ENCODE assay signal across 22 cellular contexts in genomic region chr20:64011366-64011779, GRCh38. TPM values are rescaled to one million over a fixed set of nuclear protein-coding genes. Genes with fewer than 3 reads are reported as not detected.
A peak's percentile ranks its signal among the peaks of the same experiment; 100 is the strongest.
DNase-seq lines count a peak whose midpoint lies in the region; ATAC-seq and TF ChIP-seq lines count a peak whose summit lies in the region.
"Had no signal": no experiment of that assay in that cellular context is flagged by ENCODE, and none has a peak within 500 bp of the region (broad histone marks: within the 10 kb centered on the region; RNA-seq: fewer than 3 reads in every experiment).

No MANE protein-coding gene starts in this region.

- 96 to 98% (median 97%) methylated on average over 16 of the region's 16 CpGs for WGBS in heart left ventricle, 4 donors

- CTCF ChIA-PET in AG04450 (lab: Charles Lee) = interaction anchor here (1.6 kb wide), 1 partner anchor 31 kb away, joined by 7 read pairs; the partner anchor contains the start of gene PRPF6
- CTCF ChIA-PET in CD8-positive, alpha-beta T cell (lab: Charles Lee) = no interaction called here

- H3K4me1 Mint-ChIP-seq in CD8-positive, alpha-beta T cell (ENCODE audit: low read depth) = peaks cover 29% of the 10 kb centered on the region
- H3K4me1 Mint-ChIP-seq in T-helper 17 cell = peaks cover 20% of the 10 kb centered on the region
- H3K4me1 Mint-ChIP-seq in activated naive CD8-positive, alpha-beta T cell treated with anti-CD3 and anti-CD28 coated beads, Interleukin-2, amount 50 U/mL, for 24 hours = peaks cover 67% of the 10 kb centered on the region

- POLR2A ChIA-PET in AG04450 (lab: Yijun Ruan, JAX) = no interaction called here
- POLR2A ChIA-PET in CD8-positive, alpha-beta T cell (lab: Charles Lee) = no interaction called here

- ATAC-seq in CD8-positive, alpha-beta T cell = no peak
- ATAC-seq in T-helper 17 cell (peak; percentile 24), GM18861 (IDR thresholded peaks at IDR 0.05; ENCODE audit: unreplicated experiment) (no peak), heart left ventricle (no peak)
- no peak for ATAC-seq in activated naive CD8-positive, alpha-beta T cell treated with anti-CD3 and anti-CD28 coated beads, Interleukin-2, amount 50 U/mL, for 24 hours
- ATAC-seq: Right ventricle myocardium inferior had no signal

- TF ChIP-seq POLR2A in heart left ventricle (IDR thresholded peaks at IDR 0.05) = no peak

- H3K4me3 ChIP-seq in AG04450 (ENCODE audit: low read depth, low read length) = no peak overlapping the region
- peak overlapping the region; percentile 53 for H3K4me3 ChIP-seq in CD8-positive, alpha-beta T cell (ENCODE audit: low read depth, low read length)
- no peak overlapping the region for H3K4me3 ChIP-seq in heart left ventricle
- H3K4me3 ChIP-seq: lung, sigmoid colon had no signal

- H3K4me3 Mint-ChIP-seq in CD8-positive, alpha-beta T cell = peak overlapping the region; percentile 32
- H3K4me3 Mint-ChIP-seq in T-helper 17 cell = peak overlapping the region; percentile 65
- no peak overlapping the region for H3K4me3 Mint-ChIP-seq in activated naive CD8-positive, alpha-beta T cell treated with anti-CD3 and anti-CD28 coated beads, Interleukin-2, amount 50 U/mL, for 24 hours

- H3K36me3 ChIP-seq in CD8-positive, alpha-beta T cell (ENCODE audit: insufficient read depth, low read length) = peaks cover 51% of the 10 kb centered on the region
- peaks cover 3 to 87% (median 81%) of the 10 kb centered on the region in 9 donors for H3K36me3 ChIP-seq in heart left ventricle

- no peaks in the 10 kb centered on the region for H3K27me3 Mint-ChIP-seq in CD8-positive, alpha-beta T cell (ENCODE audit: low read depth)
- H3K27me3 Mint-ChIP-seq in T-helper 17 cell = no peaks in the 10 kb centered on the region
- no peaks in the 10 kb centered on the region for H3K27me3 Mint-ChIP-seq in activated naive CD8-positive, alpha-beta T cell treated with anti-CD3 and anti-CD28 coated beads, Interleukin-2, amount 50 U/mL, for 24 hours

- peaks cover 9% of the 10 kb centered on the region for H3K9me3 Mint-ChIP-seq in CD8-positive, alpha-beta T cell
- H3K9me3 Mint-ChIP-seq in activated naive CD8-positive, alpha-beta T cell treated with anti-CD3 and anti-CD28 coated beads, Interleukin-2, amount 50 U/mL, for 24 hours = peaks cover 13% of the 10 kb centered on the region

- peak overlapping the region; percentile 66 for H3K27ac Mint-ChIP-seq in CD8-positive, alpha-beta T cell
- H3K27ac Mint-ChIP-seq in T-helper 17 cell = peak overlapping the region; percentile 71
- H3K27ac Mint-ChIP-seq in activated naive CD8-positive, alpha-beta T cell treated with anti-CD3 and anti-CD28 coated beads, Interleukin-2, amount 50 U/mL, for 24 hours = peak overlapping the region; percentile 76

- H3K27ac ChIP-seq in AG04450 (ENCODE audit: low read depth, low read length) = peak overlapping the region; percentile 61
- H3K27ac ChIP-seq in CD8-positive, alpha-beta T cell (ENCODE audit: low read depth, low read length) = peak overlapping the region; percentile 47
- peak overlapping the region in 1 of 12 donors; percentile 64 for H3K27ac ChIP-seq in heart left ventricle
- H3K27ac ChIP-seq: parathyroid adenoma, sigmoid colon had no signal

- DNase-seq in AG04450 (ENCODE audit: low read depth, low spot score) = no peak
- DNase-seq in CD8-positive, alpha-beta T cell = no peak
- no peak for DNase-seq in T-helper 17 cell
- no peak for DNase-seq in activated naive CD8-positive, alpha-beta T cell treated with anti-CD3 and anti-CD28 coated beads, Interleukin-2, amount 50 U/mL, for 24 hours
- DNase-seq in NCI-H2171 treated with DMSO at 0.1 percent for 48 hours (lab: John Stamatoyannopoulos, UW) = no peak
- no peak for DNase-seq in NCI-H146 (lab: John Stamatoyannopoulos, UW)
- no peak for DNase-seq in heart left ventricle
- DNase-seq: activated CD4-positive, CD25-positive, alpha-beta regulatory T cell; aorta; cerebellar nuclear complex; head of caudate nucleus; Kasumi-1; NCI-H1105; NCI-H524 treated with DMSO at 0.1 percent for 48 hours; sigmoid colon; stimulated activated CD4-positive, alpha-beta T cell treated with anti-CD3 and anti-CD28 coated beads, Interleukin-1b, Interleukin-23, amount 100 ng/mL, for 48 hours had no signal

- H3K36me3 Mint-ChIP-seq in CD8-positive, alpha-beta T cell = peaks cover 64% of the 10 kb centered on the region
- H3K36me3 Mint-ChIP-seq in T-helper 17 cell (ENCODE audit: low read depth) = peaks cover 11% of the 10 kb centered on the region
- H3K36me3 Mint-ChIP-seq in activated naive CD8-positive, alpha-beta T cell treated with anti-CD3 and anti-CD28 coated beads, Interleukin-2, amount 50 U/mL, for 24 hours (ENCODE audit: low read depth) = peaks cover 68% of the 10 kb centered on the region

- H3K27me3 ChIP-seq in AG04450 (ENCODE audit: control insufficient read depth, insufficient read depth, low read length) (no peaks in the 10 kb centered on the region), heart left ventricle (no peaks in the 10 kb centered on the region)
- no peaks in the 10 kb centered on the region for H3K27me3 ChIP-seq in CD8-positive, alpha-beta T cell (ENCODE audit: insufficient read depth, low read length)
- H3K27me3 ChIP-seq: sigmoid colon had no signal

- TF ChIP-seq CTCF in AG04450 (IDR thresholded peaks at IDR 0.05; ENCODE audit: low read depth, low read length) (no peak), heart left ventricle (IDR thresholded peaks at IDR 0.05) (no peak)
- TF ChIP-seq CTCF in CD8-positive, alpha-beta T cell (IDR thresholded peaks at IDR 0.05) = no peak

- intact Hi-C loops in CD8-positive, alpha-beta T cell (cut with DNase I, micrococcal nuclease) = loop anchor here in 1 of 2 experiments (2.0 kb wide), 1 partner anchor 31 kb away; the partner anchor contains the start of gene PRPF6
- intact Hi-C loops in heart left ventricle (cut with DNase I) = no loop called here

- peaks cover 45% of the 10 kb centered on the region for H3K4me1 ChIP-seq in CD8-positive, alpha-beta T cell (ENCODE audit: insufficient read depth, low read length)
- H3K4me1 ChIP-seq in heart left ventricle = peaks cover 0 to 12% (median 0%) of the 10 kb centered on the region in 12 donors
- H3K4me1 ChIP-seq: parathyroid adenoma, sigmoid colon had no signal

- H3K9me3 ChIP-seq in AG04450 (ENCODE audit: control insufficient read depth, insufficient read depth, low read length) = peaks cover 10% of the 10 kb centered on the region
- peaks cover 9% of the 10 kb centered on the region for H3K9me3 ChIP-seq in CD8-positive, alpha-beta T cell (ENCODE audit: low read length)
- H3K9me3 ChIP-seq in T-helper 17 cell (ENCODE audit: control insufficient read depth, low read length, poor library complexity, severe bottlenecking) = peaks cover 2% of the 10 kb centered on the region
- H3K9me3 ChIP-seq in heart left ventricle = peaks cover 0 to 4% (median 0%) of the 10 kb centered on the region in 12 donors
- H3K9me3 ChIP-seq: sigmoid colon had no signal

RNA-seq across cellular contexts. Expression of gene C20orf204, which starts 24.6 kb away (rescaled TPM):
- 0.01 and 0.07 TPM in 2 replicates for polyA plus RNA-seq in AG04450 (2011; rRNA removed)
- polyA minus RNA-seq in AG04450 (2011; rRNA and poly(A)+ RNA removed) = 0.41 and 0.48 TPM in 2 replicates
- total RNA-seq in CD8-positive, alpha-beta T cell = 1 to 10 TPM; 6.9 to 7.1 TPM
- 10 to 100 TPM in 1 of 2 donors, 1 to 10 TPM in 1; 7.8 to 10.4 TPM for total RNA-seq in T-helper 17 cell
- total RNA-seq in heart left ventricle = 1 to 10 TPM in 1 of 9 donors, under 1 TPM in 8; 0.16 to 1.2 (median 0.56) TPM
- polyA plus RNA-seq in heart left ventricle = under 1 TPM; 0.35 to 0.42 TPM

RNA-seq across cellular contexts. Expression of gene PRPF6, which starts 30.4 kb away (rescaled TPM):
- polyA plus RNA-seq in AG04450 (2011; rRNA removed) (38.5 and 47.5 TPM in 2 replicates), heart left ventricle (10 to 100 TPM; 31.0 to 58.5 TPM)
- polyA minus RNA-seq in AG04450 (2011; rRNA and poly(A)+ RNA removed) = 49.9 and 56.3 TPM in 2 replicates
- 10 to 100 TPM; 51.6 to 51.9 TPM for total RNA-seq in CD8-positive, alpha-beta T cell
- total RNA-seq in T-helper 17 cell (10 to 100 TPM; 63.8 to 64.9 TPM), heart left ventricle (10 to 100 TPM; 41.4 to 62.6 (median 47.6) TPM)

RNA-seq across cellular contexts. Expression of gene SAMD10, which starts 31.9 kb away (rescaled TPM):
- polyA plus RNA-seq in AG04450 (2011; rRNA removed) = 1.3 and 1.8 TPM in 2 replicates
- polyA minus RNA-seq in AG04450 (2011; rRNA and poly(A)+ RNA removed) = 0.51 and 0.74 TPM in 2 replicates
- 1 to 10 TPM; 7.3 to 8.6 TPM for total RNA-seq in CD8-positive, alpha-beta T cell
- total RNA-seq in T-helper 17 cell = 10 to 100 TPM; 17.2 to 20.2 TPM
- 1 to 10 TPM; 3.1 to 6.3 (median 4.3) TPM for total RNA-seq in heart left ventricle
- polyA plus RNA-seq in heart left ventricle = 1 to 10 TPM; 4.8 to 6.0 TPM

RNA-seq across cellular contexts. Expression of gene SOX18, which starts 38.1 kb away (rescaled TPM):
- polyA plus RNA-seq in AG04450 (2011; rRNA removed) (not detected in 2 replicates), heart left ventricle (10 to 100 TPM; 23.5 to 31.1 TPM)
- not detected in 2 replicates for polyA minus RNA-seq in AG04450 (2011; rRNA and poly(A)+ RNA removed)
- not detected for total RNA-seq in CD8-positive, alpha-beta T cell
- total RNA-seq in T-helper 17 cell (not detected), heart left ventricle (10 to 100 TPM; 37.0 to 75.9 (median 50.7) TPM)
- total RNA-seq: fibroblast of lung, HT-29 had no signal
- polyA plus RNA-seq: fibroblast of lung had no signal

RNA-seq across cellular contexts. Expression of gene ZNF512B, which starts 41.6 kb away (rescaled TPM):
- 4.0 and 6.0 TPM in 2 replicates for polyA plus RNA-seq in AG04450 (2011; rRNA removed)
- polyA minus RNA-seq in AG04450 (2011; rRNA and poly(A)+ RNA removed) = 7.0 and 8.4 TPM in 2 replicates
- 10 to 100 TPM; 13.9 to 14.9 TPM for total RNA-seq in CD8-positive, alpha-beta T cell
- 10 to 100 TPM; 17.9 to 18.8 TPM for total RNA-seq in T-helper 17 cell
- total RNA-seq in heart left ventricle = 10 to 100 TPM in 8 of 9 donors, 1 to 10 TPM in 1; 7.3 to 15.9 (median 12.2) TPM
- polyA plus RNA-seq in heart left ventricle = 1 to 10 TPM; 7.7 to 9.3 TPM
